ENCODE assay signal across 16 cellular contexts in genomic region chr3:54954019-54954418, GRCh38. TPM values are rescaled to one million over a fixed set of nuclear protein-coding genes. Genes with fewer than 3 reads are reported as not detected.
A peak's percentile ranks its signal among the peaks of the same experiment; 100 is the strongest.
DNase-seq lines count a peak whose midpoint lies in the region; ATAC-seq and TF ChIP-seq lines count a peak whose summit lies in the region.
"Had no signal": no experiment of that assay in that cellular context is flagged by ENCODE, and none has a peak within 500 bp of the region (broad histone marks: within the 10 kb centered on the region; RNA-seq: fewer than 3 reads in every experiment).

No MANE protein-coding gene starts in this region.

- H3K36me3 ChIP-seq in BJ (ENCODE audit: control insufficient read depth, insufficient read depth, low read length) (no peaks in the 10 kb centered on the region), MG63 (no peaks in the 10 kb centered on the region), endodermal cell (ENCODE audit: control insufficient read depth, insufficient read depth, low read length) (no peaks in the 10 kb centered on the region), mucosa of descending colon (ENCODE audit: low read depth) (no peaks in the 10 kb centered on the region)
- H3K36me3 ChIP-seq: ascending aorta had no signal

- H3K4me3 ChIP-seq in BJ (ENCODE audit: low read depth, low read length) (no peak overlapping the region), MG63 (no peak overlapping the region), endodermal cell (ENCODE audit: low read length) (no peak overlapping the region), mucosa of descending colon (no peak overlapping the region)
- H3K4me3 ChIP-seq: ascending aorta had no signal

- POLR2A ChIA-PET in BJ (lab: Charles Lee) = interaction anchor here (0.6 to 0.8 kb wide), 5 partner anchors 34 to 555 kb away, joined by 3 to 5 read pairs (median 3); no protein-coding TSS in a partner anchor

- H3K36me3 Mint-ChIP-seq in endodermal cell (ENCODE audit: low read depth) (no peaks in the 10 kb centered on the region), immature natural killer cell (no peaks in the 10 kb centered on the region)
- H3K36me3 Mint-ChIP-seq: CD4-positive, alpha-beta memory T cell; naive B cell; stimulated activated memory B cell treated with anti-CD40 and anti-IgM and Interleukin-4, amounts not matched to agents 10 μg/mL and 1 μg/mL and 100 μg/mL, for 72 hours had no signal

- intact Hi-C loops in mucosa of descending colon (cut with DNase I, micrococcal nuclease) = no loop called here

- H3K27me3 Mint-ChIP-seq in endodermal cell (ENCODE audit: insufficient read depth) = no peaks in the 10 kb centered on the region
- H3K27me3 Mint-ChIP-seq in immature natural killer cell (ENCODE audit: low read depth in 3 of 3) = peaks cover 0 to 2% (median 1%) of the 10 kb centered on the region in 3 donors
- H3K27me3 Mint-ChIP-seq: CD4-positive, alpha-beta memory T cell; naive B cell; stimulated activated memory B cell treated with anti-CD40 and anti-IgM and Interleukin-4, amounts not matched to agents 10 μg/mL and 1 μg/mL and 100 μg/mL, for 72 hours had no signal

- H3K27ac ChIP-seq in endodermal cell (ENCODE audit: low read depth, low read length) = peak overlapping the region; percentile 61
- H3K27ac ChIP-seq: ascending aorta had no signal

- H3K4me1 ChIP-seq in endodermal cell (ENCODE audit: control insufficient read depth, insufficient read depth, low read length) (peaks cover 18% of the 10 kb centered on the region), mucosa of descending colon (ENCODE audit: low read depth) (no peaks in the 10 kb centered on the region)
- H3K4me1 ChIP-seq: ascending aorta had no signal

- TF ChIP-seq CTCF in BJ (IDR thresholded peaks at IDR 0.05; ENCODE audit: insufficient read depth, low read depth, low read length) (peak; percentile 31), endodermal cell (conservative IDR thresholded peaks at IDR 0.05) (no peak), mucosa of descending colon (IDR thresholded peaks at IDR 0.05) (no peak)

- H3K4me1 Mint-ChIP-seq in endodermal cell (peaks cover 35% of the 10 kb centered on the region), immature natural killer cell (no peaks in the 10 kb centered on the region)
- H3K4me1 Mint-ChIP-seq: CD4-positive, alpha-beta memory T cell; naive B cell; stimulated activated memory B cell treated with anti-CD40 and anti-IgM and Interleukin-4, amounts not matched to agents 10 μg/mL and 1 μg/mL and 100 μg/mL, for 72 hours had no signal

- DNase-seq in BJ (ENCODE audit: low read depth) (peak; percentile 97), MG63 (peak; percentile 60), endodermal cell (peak; percentile 78), mucosa of descending colon (peak in 1 of 3 donors; percentile 2), NCI-H524 (lab: John Stamatoyannopoulos, UW) (no peak), immature natural killer cell (no peak), NOMO-1 treated with dmso at 0.1 percent for 144 hours (lab: John Stamatoyannopoulos, UW; ENCODE audit: unreplicated experiment) (no peak)
- DNase-seq: activated CD8-positive, alpha-beta memory T cell treated with anti-CD3 and anti-CD28 coated beads, Interleukin-2, amount 50 U/mL, for 48 hours; CD4-positive, alpha-beta memory T cell; naive B cell; NCI-H524 treated with DMSO at 0.1 percent for 48 hours; stimulated activated CD4-positive, alpha-beta T cell treated with anti-CD3 and anti-CD28 coated beads, Interleukin-15, amount 100 ng/mL, for 24 hours had no signal

- ATAC-seq in mucosa of descending colon = peak; percentile 12
- ATAC-seq in GM18868 (IDR thresholded peaks at IDR 0.05; ENCODE audit: unreplicated experiment) = no peak
- ATAC-seq: stimulated activated memory B cell treated with anti-CD40 and anti-IgM and Interleukin-4, amounts not matched to agents 10 μg/mL and 1 μg/mL and 100 μg/mL, for 72 hours had no signal

- H3K4me3 Mint-ChIP-seq in endodermal cell (no peak overlapping the region), immature natural killer cell (no peak overlapping the region)
- H3K4me3 Mint-ChIP-seq: CD4-positive, alpha-beta memory T cell; naive B cell; stimulated activated memory B cell treated with anti-CD40 and anti-IgM and Interleukin-4, amounts not matched to agents 10 μg/mL and 1 μg/mL and 100 μg/mL, for 72 hours had no signal

- H3K9me3 ChIP-seq in MG63 (no peaks in the 10 kb centered on the region), endodermal cell (ENCODE audit: control insufficient read depth, low read length) (no peaks in the 10 kb centered on the region), mucosa of descending colon (no peaks in the 10 kb centered on the region)
- H3K9me3 ChIP-seq: ascending aorta had no signal

- CTCF ChIA-PET in BJ (lab: Yijun Ruan, JAX) = interaction anchor here (0.9 to 3.4 kb wide), 9 partner anchors 12 to 244 kb away, joined by 3 to 16 read pairs (median 4); no protein-coding TSS in a partner anchor

- WGBS in endodermal cell (ENCODE audit: insufficient coverage in 1 of 2, insufficient read length in 1 of 2), 2 experiments = 66 to 83% methylated on average over 3 to 5 of the region's 5 CpGs

- H3K9me3 Mint-ChIP-seq in endodermal cell = no peaks in the 10 kb centered on the region
- H3K9me3 Mint-ChIP-seq in immature natural killer cell = peaks cover 0 to 7% (median under 1%) of the 10 kb centered on the region in 6 donors
- H3K9me3 Mint-ChIP-seq: stimulated activated memory B cell treated with anti-CD40 and anti-IgM and Interleukin-4, amounts not matched to agents 10 μg/mL and 1 μg/mL and 100 μg/mL, for 72 hours had no signal

- no peaks in the 10 kb centered on the region for H3K27me3 ChIP-seq in BJ (ENCODE audit: control insufficient read depth, insufficient read depth, low read length)
- no peaks in the 10 kb centered on the region for H3K27me3 ChIP-seq in MG63
- H3K27me3 ChIP-seq in endodermal cell (ENCODE audit: control insufficient read depth, insufficient read depth, low read length, poor library complexity, severe bottlenecking) = no peaks in the 10 kb centered on the region
- H3K27me3 ChIP-seq: ascending aorta had no signal

- no peak overlapping the region for H3K9ac ChIP-seq in endodermal cell (ENCODE audit: extremely low read depth, low read length, poor library complexity, severe bottlenecking)

- H3K27ac Mint-ChIP-seq in endodermal cell (peak overlapping the region; percentile 85), immature natural killer cell (no peak overlapping the region)
- H3K27ac Mint-ChIP-seq: CD4-positive, alpha-beta memory T cell; naive B cell; stimulated activated memory B cell treated with anti-CD40 and anti-IgM and Interleukin-4, amounts not matched to agents 10 μg/mL and 1 μg/mL and 100 μg/mL, for 72 hours had no signal

RNA-seq across cellular contexts. Expression of gene LRTM1, which starts 26.2 kb away (rescaled TPM):
- polyA plus RNA-seq in BJ (2011; rRNA removed) (not detected in 2 replicates), immature natural killer cell (not detected)
- polyA minus RNA-seq in BJ (2011; rRNA and poly(A)+ RNA removed) = not detected in 2 replicates
- not detected in 2 replicates for total RNA-seq in MG63 (2014; rRNA removed; shearing (Covaris generic); ENCODE audit: low replicate concordance)
- total RNA-seq in endodermal cell (not detected), mucosa of descending colon (not detected)
- 0.28 TPM for polyA plus RNA-seq in endodermal cell (2013, experiment 1 of 2)
- polyA plus RNA-seq in endodermal cell (2013, experiment 2 of 2) = not detected
- total RNA-seq: ascending aorta; CD4-positive, alpha-beta memory T cell; T-helper 2 cell treated with Interferon-gamma antibody and Interleukin-4, amounts not matched to agents 100 ng/mL and 5 ng/mL, for 36 hours had no signal
- polyA plus RNA-seq: CD4-positive, alpha-beta memory T cell had no signal

Comparison
In these comparisons a context has a peak if more than half of its experiments do, and no peak if none do; other contexts are left out.
1. DNase-seq: peak in BJ (single experiment), MG63 (single experiment) and endodermal cell (single experiment); none in NCI-H524 (0 of 2), immature natural killer cell (0 of 3) and NOMO-1 treated with dmso at 0.1 percent for 144 hours (single experiment).